11 cellular contexts compared by ENCODE assay signal in the genomic region with DNA sequence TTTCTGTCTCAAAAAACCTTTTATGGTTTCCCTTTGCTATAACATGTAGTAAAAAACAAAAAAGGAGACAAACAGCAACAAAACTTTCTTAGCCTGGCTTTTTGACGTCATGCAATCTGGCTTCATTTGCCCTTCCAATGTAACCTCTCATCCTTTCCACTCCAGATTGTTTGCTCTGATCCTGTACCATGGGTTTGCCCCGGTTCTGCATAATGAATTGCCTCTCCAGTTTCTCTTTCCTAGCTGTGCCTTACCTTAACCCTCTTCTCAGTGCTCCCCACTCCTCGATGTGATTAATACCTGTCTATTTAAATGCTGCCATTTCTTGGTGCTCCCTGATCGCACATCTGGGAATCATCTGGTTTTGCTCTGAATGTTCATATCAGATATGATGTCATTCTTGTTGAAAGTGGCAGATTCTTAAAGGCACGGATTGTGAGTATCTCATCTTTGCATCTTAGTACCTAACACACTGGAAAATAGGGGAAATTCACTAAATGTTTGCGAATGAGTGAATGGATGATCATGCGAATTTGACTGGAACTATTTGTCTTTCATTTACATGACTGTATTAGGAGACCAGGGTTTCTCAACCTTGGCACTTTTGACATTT.
"Had no signal": no experiment of that assay in that cellular context is flagged by ENCODE, and none has a peak within 500 bp of the region (broad histone marks: within the 10 kb centered on the region; RNA-seq: fewer than 3 reads in every experiment).

No MANE protein-coding gene starts in this region.

- H3K27ac ChIP-seq: esophagus squamous epithelium, prostate gland, skin epidermis had no signal

- H3K9me3 ChIP-seq: esophagus squamous epithelium, prostate gland had no signal

- ATAC-seq: naive thymus-derived CD8-positive, alpha-beta T cell; right cardiac atrium had no signal

- H3K4me1 ChIP-seq: esophagus squamous epithelium, prostate gland had no signal

- H3K36me3 ChIP-seq: cardiac muscle cell, esophagus squamous epithelium, prostate gland had no signal

- H3K4me3 ChIP-seq: cardiac muscle cell, esophagus squamous epithelium, prostate gland, skin epidermis had no signal

- H3K27me3 ChIP-seq: cardiac muscle cell had no signal

- DNase-seq: activated CD4-positive, alpha-beta T cell treated with anti-CD3 and anti-CD28 coated beads, Interleukin-2, amount 50 U/mL, for 48 hours; amygdala; effector CD8-positive, alpha-beta T cell; esophagus squamous epithelium; naive thymus-derived CD8-positive, alpha-beta T cell; right cardiac atrium; stimulated activated CD4-positive, alpha-beta T cell treated with anti-CD3 and anti-CD28 coated beads, Interleukin-15, amount 100 ng/mL, for 24 hours; stimulated activated CD4-positive, alpha-beta T cell treated with anti-CD3 and anti-CD28 coated beads, Interleukin-2, amount 100 ng/mL, for 48 hours had no signal
